In genomic region chr5:109693535-109694152, GRCh38 we compare ENCODE assay signal across 10 cellular contexts. TPM values are rescaled to one million over a fixed set of nuclear protein-coding genes. Genes with fewer than 3 reads are reported as not detected.
A peak's percentile ranks its signal among the peaks of the same experiment; 100 is the strongest.
DNase-seq lines count a peak whose midpoint lies in the region; ATAC-seq and TF ChIP-seq lines count a peak whose summit lies in the region.
"Had no signal": no experiment of that assay in that cellular context is flagged by ENCODE, and none has a peak within 500 bp of the region (broad histone marks: within the 10 kb centered on the region; RNA-seq: fewer than 3 reads in every experiment).

No MANE protein-coding gene starts in this region.

- H3K27me3 Mint-ChIP-seq in effector memory CD8-positive, alpha-beta T cell, result no peaks in the 10 kb centered on the region
- H3K27me3 Mint-ChIP-seq in osteocyte (ENCODE audit: unreplicated experiment), result no peaks in the 10 kb centered on the region

- H3K4me1 Mint-ChIP-seq in effector memory CD8-positive, alpha-beta T cell (ENCODE audit: low read depth in 2 of 2), result peaks cover 63 to 73% of the 10 kb centered on the region in 2 donors
- peaks cover 69% of the 10 kb centered on the region for H3K4me1 Mint-ChIP-seq in osteocyte (ENCODE audit: unreplicated experiment)

- DNase-seq in ELR (ENCODE audit: low read depth) (peak; percentile 62), NCI-H226 (peak; percentile 49), osteocyte (ENCODE audit: extremely low spot score, unreplicated experiment) (no peak), activated gamma-delta T cell (lab: John Stamatoyannopoulos, UW) (no peak), DMS114 treated with DMSO at 0.1 percent for 48 hours (lab: John Stamatoyannopoulos, UW; ENCODE audit: unreplicated experiment) (no peak)
- no peak for DNase-seq in effector memory CD8-positive, alpha-beta T cell
- DNase-seq in activated CD8-positive, alpha-beta memory T cell treated with anti-CD3 and anti-CD28 coated beads, Interleukin-2, amount 50 U/mL, for 4 hours, result no peak
- no peak for DNase-seq in activated CD8-positive, alpha-beta memory T cell treated with anti-CD3 and anti-CD28 coated beads, Interleukin-2, amount 50 U/mL, for 48 hours
- DNase-seq: NCI-H1417 treated with DMSO at 0.1 percent for 48 hours, Right ventricle myocardium superior had no signal

- TF ChIP-seq CTCF in osteocyte (IDR thresholded peaks at IDR 0.05), result no peak

- no peak for ATAC-seq in effector memory CD8-positive, alpha-beta T cell (replicated peaks)

- H3K27ac Mint-ChIP-seq in effector memory CD8-positive, alpha-beta T cell, result peak overlapping the region; percentile 5 to 78
- peak overlapping the region; percentile 85 for H3K27ac Mint-ChIP-seq in osteocyte (ENCODE audit: unreplicated experiment)

- peaks cover 22% of the 10 kb centered on the region for H3K36me3 Mint-ChIP-seq in effector memory CD8-positive, alpha-beta T cell (ENCODE audit: insufficient read depth)
- peaks cover 8% of the 10 kb centered on the region for H3K36me3 Mint-ChIP-seq in osteocyte (ENCODE audit: unreplicated experiment)

- H3K4me3 Mint-ChIP-seq in effector memory CD8-positive, alpha-beta T cell, result peak overlapping the region; percentile 80 to 86
- H3K4me3 Mint-ChIP-seq in osteocyte (ENCODE audit: unreplicated experiment), result peak overlapping the region; percentile 85

- no peaks in the 10 kb centered on the region for H3K9me3 Mint-ChIP-seq in effector memory CD8-positive, alpha-beta T cell
- no peaks in the 10 kb centered on the region for H3K9me3 Mint-ChIP-seq in osteocyte (ENCODE audit: unreplicated experiment)

RNA-seq across cellular contexts. Expression of gene MAN2A1, which starts 3.9 kb away (rescaled TPM):
- total RNA-seq in osteocyte, result 134 and 139 TPM in 2 replicates

Comparison
In these comparisons a context has a peak if more than half of its experiments do, and no peak if none do; other contexts are left out.
1. DNase-seq: peak in ELR (single experiment) and NCI-H226 (single experiment); none in effector memory CD8-positive, alpha-beta T cell (0 of 3), osteocyte (single experiment), activated CD8-positive, alpha-beta memory T cell treated with anti-CD3 and anti-CD28 coated beads, Interleukin-2, amount 50 U/mL, for 4 hours (single experiment), activated gamma-delta T cell (single experiment), activated CD8-positive, alpha-beta memory T cell treated with anti-CD3 and anti-CD28 coated beads, Interleukin-2, amount 50 U/mL, for 48 hours (single experiment) and DMS114 treated with DMSO at 0.1 percent for 48 hours (single experiment).